21 cellular contexts compared by ENCODE assay signal in genomic region chr2:40471868-40472267, GRCh38. TPM values are rescaled to one million over a fixed set of nuclear protein-coding genes. Genes with fewer than 3 reads are reported as not detected.
"Had no signal": no experiment of that assay in that cellular context is flagged by ENCODE, and none has a peak within 500 bp of the region (broad histone marks: within the 10 kb centered on the region; RNA-seq: fewer than 3 reads in every experiment).

No MANE protein-coding gene starts in this region.

- DNase-seq: activated CD4-positive, alpha-beta T cell treated with anti-CD3 and anti-CD28 coated beads for 4 hours; activated CD4-positive, alpha-beta T cell treated with anti-CD3 and anti-CD28 coated beads, Interleukin-2, amount 50 U/mL, for 48 hours; activated CD4-positive, CD25-positive, alpha-beta regulatory T cell; activated gamma-delta T cell; anterior cingulate cortex; body of pancreas; caudate nucleus; dermis blood vessel endothelial cell; effector CD8-positive, alpha-beta T cell; foreskin keratinocyte; hippocampal formation; left ventricle myocardium inferior; mammary epithelial cell; naive thymus-derived CD8-positive, alpha-beta T cell; posterior cingulate gyrus; stimulated activated CD4-positive, alpha-beta T cell treated with anti-CD3 and anti-CD28 coated beads, Interleukin-4, amount 100 ng/mL, for 1 hour; stimulated activated naive CD4-positive, alpha-beta T cell; upper lobe of left lung had no signal

- ATAC-seq: body of pancreas; naive thymus-derived CD8-positive, alpha-beta T cell; sciatic nerve had no signal

- H3K4me1 ChIP-seq: body of pancreas, foreskin keratinocyte had no signal

- H3K9me3 ChIP-seq: body of pancreas, left ventricle myocardium inferior, upper lobe of left lung had no signal

- H3K36me3 ChIP-seq: left ventricle myocardium inferior, neural progenitor cell, upper lobe of left lung had no signal

- H3K27ac ChIP-seq: body of pancreas, foreskin keratinocyte, left ventricle myocardium inferior, neural progenitor cell, upper lobe of left lung had no signal

- H3K4me3 ChIP-seq: body of pancreas, left ventricle myocardium inferior, neural progenitor cell, smooth muscle cell, upper lobe of left lung had no signal

- H3K27me3 ChIP-seq: foreskin keratinocyte, neural progenitor cell, upper lobe of left lung had no signal

RNA-seq across cellular contexts. Expression of gene SLC8A1, which starts 20.0 kb away (rescaled TPM):
- polyA plus RNA-seq: naive thymus-derived CD8-positive, alpha-beta T cell had no signal
